In the genomic region with DNA sequence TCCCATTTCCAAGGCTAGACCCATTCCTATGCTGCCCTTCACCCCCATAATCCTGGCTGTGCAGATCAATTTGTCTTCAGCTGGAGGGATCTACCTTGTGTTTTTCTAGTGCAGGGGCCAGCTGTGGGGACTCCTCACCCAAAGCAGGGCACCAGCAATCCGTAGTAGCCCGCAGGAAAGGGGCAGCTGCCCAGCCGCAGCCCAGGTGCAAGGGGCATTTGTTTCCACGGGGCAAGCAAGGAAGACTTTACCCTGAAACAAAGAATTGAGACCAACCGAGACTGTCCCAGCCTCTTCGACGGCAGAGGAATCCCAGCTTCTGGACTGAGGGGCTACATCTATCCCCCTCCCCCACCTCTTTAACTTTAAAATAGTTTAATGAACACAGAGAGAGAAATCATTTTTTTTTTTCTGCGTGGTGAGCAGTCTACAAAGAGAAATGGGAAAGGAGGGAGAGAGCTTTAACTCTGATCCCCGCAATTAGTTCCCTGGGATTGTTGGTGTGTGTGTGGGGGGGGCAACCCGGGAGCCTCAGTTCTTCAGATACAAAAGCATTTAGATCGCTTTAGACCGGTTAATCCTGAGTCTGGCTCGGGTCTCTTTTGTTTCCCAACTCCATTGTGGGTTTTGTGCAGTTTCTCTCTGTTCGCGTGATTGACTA, we compare ENCODE assay signal across 12 cellular contexts. TPM values are rescaled to one million over a fixed set of nuclear protein-coding genes. Genes with fewer than 3 reads are reported as not detected.
A peak's percentile ranks its signal among the peaks of the same experiment; 100 is the strongest.
DNase-seq lines count a peak whose midpoint lies in the region; ATAC-seq and TF ChIP-seq lines count a peak whose summit lies in the region.
"Had no signal": no experiment of that assay in that cellular context is flagged by ENCODE, and none has a peak within 500 bp of the region (broad histone marks: within the 10 kb centered on the region; RNA-seq: fewer than 3 reads in every experiment).

No MANE protein-coding gene starts in this region.

- peaks cover 35% of the 10 kb centered on the region for H3K4me1 Mint-ChIP-seq in activated CD4-positive, alpha-beta T cell treated with anti-CD3 and anti-CD28 coated beads for 36 hours

- ATAC-seq in activated CD4-positive, alpha-beta T cell treated with anti-CD3 and anti-CD28 coated beads for 36 hours = no peak
- ATAC-seq in GM18861 (IDR thresholded peaks at IDR 0.05; ENCODE audit: unreplicated experiment) (no peak), left colon (no peak)

- intact Hi-C loops in activated CD4-positive, alpha-beta T cell treated with anti-CD3 and anti-CD28 coated beads for 36 hours (cut with DNase I, micrococcal nuclease) = loop anchor here in 1 of 2 experiments (5.0 to 10.0 kb wide), 2 partner anchors 74 to 456 kb away; no protein-coding TSS in a partner anchor
- intact Hi-C loops in dorsolateral prefrontal cortex (cut with DNase I) = no loop called here
- intact Hi-C loops in posterior vena cava (cut with DNase I) = no loop called here
- intact Hi-C loops in left colon (cut with DNase I, micrococcal nuclease) = no loop called here

- H3K4me3 ChIP-seq in NB4 (ENCODE audit: low read depth, low read length) (no peak overlapping the region), dorsolateral prefrontal cortex (peak overlapping the region in 49 of 59 donors; percentile 6 to 66 (median 49))

- DNase-seq in activated CD4-positive, alpha-beta T cell treated with anti-CD3 and anti-CD28 coated beads for 36 hours = no peak
- DNase-seq in activated CD4-positive, alpha-beta T cell treated with anti-CD3 and anti-CD28 coated beads for 48 hours = no peak
- peak; percentile 4 for DNase-seq in NB4 (ENCODE audit: low read depth)
- no peak for DNase-seq in dorsolateral prefrontal cortex
- peak; percentile 25 for DNase-seq in posterior vena cava (ENCODE audit: low spot score)
- DNase-seq in left colon = no peak
- no peak for DNase-seq in NCI-H345 treated with DMSO at 0.1 percent for 48 hours (lab: John Stamatoyannopoulos, UW; ENCODE audit: unreplicated experiment)
- DNase-seq: stimulated activated CD4-positive, alpha-beta T cell treated with anti-CD3 and anti-CD28 coated beads, Interleukin-1b, Interleukin-23, amount 100 ng/mL, for 48 hours; stimulated activated naive CD4-positive, alpha-beta T cell treated with Interleukin-2 at 50 U/mL for 16 hours had no signal

- peaks cover 82% of the 10 kb centered on the region for H3K27me3 Mint-ChIP-seq in activated CD4-positive, alpha-beta T cell treated with anti-CD3 and anti-CD28 coated beads for 36 hours

- POLR2A ChIA-PET in activated CD4-positive, alpha-beta T cell treated with anti-CD3 and anti-CD28 coated beads for 36 hours (lab: Charles Lee) = interaction anchor here (0.6 kb wide), 1 partner anchor 24 kb away, joined by 4 read pairs; no protein-coding TSS in a partner anchor

- CTCF ChIA-PET in activated CD4-positive, alpha-beta T cell treated with anti-CD3 and anti-CD28 coated beads for 36 hours (lab: Charles Lee) = interaction anchor here (0.8 kb wide), 1 partner anchor 17 kb away, joined by 3 read pairs; no protein-coding TSS in a partner anchor

- H3K27ac ChIP-seq in dorsolateral prefrontal cortex = peak overlapping the region in 3 of 59 donors; percentile 10 to 44 (median 31)

- TF ChIP-seq CTCF in NB4 (IDR thresholded peaks at IDR 0.05; ENCODE audit: low read depth, low read length) (no peak), dorsolateral prefrontal cortex (IDR thresholded peaks at IDR 0.05 in 54 of 56, conservative IDR thresholded peaks at IDR 0.05 in 2 of 56; ENCODE audit: low read depth in 1 of 56, partially characterized antibody in 56 of 56) (no peak)

- H3K9me3 Mint-ChIP-seq in activated CD4-positive, alpha-beta T cell treated with anti-CD3 and anti-CD28 coated beads for 36 hours (ENCODE audit: low read depth) = no peaks in the 10 kb centered on the region

- no peak overlapping the region for H3K27ac Mint-ChIP-seq in activated CD4-positive, alpha-beta T cell treated with anti-CD3 and anti-CD28 coated beads for 36 hours

- peak overlapping the region; percentile 3 for H3K4me3 Mint-ChIP-seq in activated CD4-positive, alpha-beta T cell treated with anti-CD3 and anti-CD28 coated beads for 36 hours

- H3K27me3 ChIP-seq in dorsolateral prefrontal cortex = peaks cover 0 to 79% (median 31%) of the 10 kb centered on the region in 45 donors

- no peaks in the 10 kb centered on the region for H3K36me3 Mint-ChIP-seq in activated CD4-positive, alpha-beta T cell treated with anti-CD3 and anti-CD28 coated beads for 36 hours (ENCODE audit: low read depth)

- no peak for TF ChIP-seq POLR2A in NB4 (IDR thresholded peaks at IDR 0.05; ENCODE audit: extremely low read depth, insufficient read length)

RNA-seq across cellular contexts. Expression of a gene that starts 10.7 kb away (rescaled TPM):
- total RNA-seq in activated CD4-positive, alpha-beta T cell treated with anti-CD3 and anti-CD28 coated beads for 36 hours = not detected
- total RNA-seq in dorsolateral prefrontal cortex = 100 to 1,000 TPM in 8 of 120 experiments, 10 to 100 TPM in 112; 23.2 to 211 (median 64.6) TPM
- not detected for total RNA-seq in posterior vena cava
- total RNA-seq in left colon = not detected
- total RNA-seq: bronchial epithelial cell, epithelial cell of proximal tubule had no signal

Comparison
In these comparisons a context has a peak if more than half of its experiments do, and no peak if none do; other contexts are left out.
1. DNase-seq: peak in NB4 (single experiment) and posterior vena cava (single experiment); none in activated CD4-positive, alpha-beta T cell treated with anti-CD3 and anti-CD28 coated beads for 36 hours (single experiment), activated CD4-positive, alpha-beta T cell treated with anti-CD3 and anti-CD28 coated beads for 48 hours (single experiment), dorsolateral prefrontal cortex (0 of 10), left colon (0 of 2) and NCI-H345 treated with DMSO at 0.1 percent for 48 hours (single experiment).
2. RNA of a gene that starts 10.7 kb away (total RNA-seq): 23.2 to 211 TPM in dorsolateral prefrontal cortex; not detected in posterior vena cava, not detected in left colon and not detected in activated CD4-positive, alpha-beta T cell treated with anti-CD3 and anti-CD28 coated beads for 36 hours; every median in the first group is over 10 times any median in the second.